In the genomic region with DNA sequence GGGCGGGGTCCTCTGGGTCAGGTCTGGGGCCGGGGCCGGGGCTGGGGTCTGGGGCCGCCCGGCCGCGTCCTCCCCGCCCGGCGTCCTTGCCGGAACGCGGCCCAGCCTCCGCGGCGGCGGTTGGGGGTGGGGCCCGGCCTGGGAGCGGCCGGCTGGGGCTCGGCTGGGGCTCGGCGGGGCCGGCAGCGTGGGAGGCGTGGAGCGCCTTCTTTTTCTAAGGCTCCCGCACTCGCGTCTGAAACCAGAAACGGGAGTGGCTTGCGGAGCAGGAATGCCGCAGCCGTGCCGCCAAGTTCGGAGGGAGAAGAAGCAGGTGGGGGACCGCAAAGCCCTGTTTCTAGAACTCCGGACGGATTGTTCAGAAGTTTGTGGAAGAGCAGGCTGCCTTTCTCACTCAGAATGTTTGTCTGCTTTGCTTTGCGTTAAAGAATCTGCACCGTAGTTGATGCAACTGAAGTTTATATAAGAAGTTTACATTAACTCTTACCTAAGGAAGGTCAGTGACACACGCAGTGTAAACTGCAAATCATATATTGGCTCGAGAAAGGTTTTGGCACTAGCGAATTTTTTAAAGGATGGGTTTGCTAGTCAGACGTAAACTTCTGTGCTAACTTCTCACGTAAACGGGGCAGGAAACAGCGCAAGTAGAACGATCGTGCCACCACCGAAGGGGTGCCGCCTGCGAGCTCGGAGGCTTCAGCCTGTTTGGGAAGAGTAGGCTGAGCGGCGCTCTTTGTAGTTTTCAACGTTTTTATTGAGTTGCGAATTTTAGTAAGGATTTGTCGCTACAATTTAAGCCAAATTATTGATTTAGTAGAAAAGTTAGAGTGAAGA, we compare ENCODE assay signal across 1 cellular context.
A peak's percentile ranks its signal among the peaks of the same experiment; 100 is the strongest.
TF ChIP-seq lines count a peak whose summit lies in the region.

No MANE protein-coding gene starts in this region.

TF ChIP-seq in K562, 482 proteins besides CTCF, POLR2A, EP300 and RAD21 (continued from another document and continues in another):
- TF ChIP-seq, protein P1, sequence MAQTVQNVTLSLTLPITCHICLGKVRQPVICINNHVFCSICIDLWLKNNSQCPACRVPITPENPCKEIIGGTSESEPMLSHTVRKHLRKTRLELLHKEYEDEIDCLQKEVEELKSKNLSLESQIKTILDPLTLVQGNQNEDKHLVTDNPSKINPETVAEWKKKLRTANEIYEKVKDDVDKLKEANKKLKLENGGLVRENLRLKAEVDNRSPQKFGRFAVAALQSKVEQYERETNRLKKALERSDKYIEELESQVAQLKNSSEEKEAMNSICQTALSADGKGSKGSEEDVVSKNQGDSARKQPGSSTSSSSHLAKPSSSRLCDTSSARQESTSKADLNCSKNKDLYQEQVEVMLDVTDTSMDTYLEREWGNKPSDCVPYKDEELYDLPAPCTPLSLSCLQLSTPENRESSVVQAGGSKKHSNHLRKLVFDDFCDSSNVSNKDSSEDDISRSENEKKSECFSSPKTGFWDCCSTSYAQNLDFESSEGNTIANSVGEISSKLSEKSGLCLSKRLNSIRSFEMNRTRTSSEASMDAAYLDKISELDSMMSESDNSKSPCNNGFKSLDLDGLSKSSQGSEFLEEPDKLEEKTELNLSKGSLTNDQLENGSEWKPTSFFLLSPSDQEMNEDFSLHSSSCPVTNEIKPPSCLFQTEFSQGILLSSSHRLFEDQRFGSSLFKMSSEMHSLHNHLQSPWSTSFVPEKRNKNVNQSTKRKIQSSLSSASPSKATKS (CRISPR knock-in tag; IDR thresholded peaks at IDR 0.05), result no peak
- TF ChIP-seq, protein P2, sequence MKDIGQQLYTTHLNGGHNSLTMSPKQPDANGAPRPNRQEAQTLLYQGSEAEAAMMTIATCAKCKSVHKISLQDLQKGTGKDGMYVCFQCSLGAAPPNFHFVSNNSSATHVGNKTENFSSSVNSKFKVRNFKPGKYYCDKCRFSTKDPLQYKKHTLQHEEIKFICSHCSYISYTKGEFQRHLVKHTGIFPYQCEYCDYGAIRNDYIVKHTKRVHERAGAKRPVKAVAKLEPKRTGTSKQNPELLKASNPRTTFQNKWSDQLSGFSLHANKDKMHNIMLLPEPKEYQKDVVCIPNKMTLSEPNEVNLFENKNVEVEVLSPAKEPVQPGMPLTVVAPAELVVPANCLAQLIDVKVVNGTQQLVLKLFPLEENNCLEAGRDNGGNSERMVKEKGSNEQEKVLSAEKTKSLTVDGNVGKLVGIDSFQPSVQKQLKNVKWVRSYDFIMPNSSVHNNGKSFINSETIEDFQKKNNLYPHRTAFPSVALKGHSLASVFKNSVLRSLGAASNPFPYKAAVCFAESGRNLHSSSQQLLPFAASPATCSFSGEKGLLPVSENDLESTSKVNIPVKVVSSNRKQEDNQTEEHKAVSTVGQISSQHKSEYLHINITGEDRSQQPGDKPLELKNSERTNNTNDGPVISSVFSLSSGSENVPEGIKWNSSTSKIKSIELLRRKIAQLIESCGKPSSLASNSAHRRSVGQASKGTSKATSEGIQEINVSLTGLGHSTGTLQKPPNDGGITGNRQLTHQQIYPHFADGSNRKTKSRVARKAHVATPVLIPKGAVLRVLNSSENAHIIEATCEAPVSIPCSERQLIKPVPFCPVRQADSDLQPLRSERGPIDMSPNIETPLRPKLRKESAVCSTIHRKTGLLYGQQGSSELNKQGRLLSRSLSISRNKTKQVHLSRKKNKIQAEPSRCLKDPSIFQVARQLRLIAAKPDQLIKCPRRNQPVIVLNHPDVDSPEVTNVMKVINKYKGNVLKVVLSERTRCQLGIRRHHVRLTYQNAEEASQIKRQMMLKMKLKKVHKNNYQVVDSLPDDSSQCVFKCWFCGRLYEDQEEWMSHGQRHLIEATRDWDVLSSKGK (CRISPR knock-in tag; IDR thresholded peaks at IDR 0.05), result no peak
- no peak for TF ChIP-seq DMBX1 (CRISPR knock-in tag; IDR thresholded peaks at IDR 0.05; ENCODE audit: borderline replicate concordance)
- TF ChIP-seq ZC3H11A (IDR thresholded peaks at IDR 0.05; ENCODE audit: low read depth, low read length), result no peak
- TF ChIP-seq, protein P3, sequence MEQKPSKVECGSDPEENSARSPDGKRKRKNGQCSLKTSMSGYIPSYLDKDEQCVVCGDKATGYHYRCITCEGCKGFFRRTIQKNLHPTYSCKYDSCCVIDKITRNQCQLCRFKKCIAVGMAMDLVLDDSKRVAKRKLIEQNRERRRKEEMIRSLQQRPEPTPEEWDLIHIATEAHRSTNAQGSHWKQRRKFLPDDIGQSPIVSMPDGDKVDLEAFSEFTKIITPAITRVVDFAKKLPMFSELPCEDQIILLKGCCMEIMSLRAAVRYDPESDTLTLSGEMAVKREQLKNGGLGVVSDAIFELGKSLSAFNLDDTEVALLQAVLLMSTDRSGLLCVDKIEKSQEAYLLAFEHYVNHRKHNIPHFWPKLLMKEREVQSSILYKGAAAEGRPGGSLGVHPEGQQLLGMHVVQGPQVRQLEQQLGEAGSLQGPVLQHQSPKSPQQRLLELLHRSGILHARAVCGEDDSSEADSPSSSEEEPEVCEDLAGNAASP (IDR thresholded peaks at IDR 0.05), result no peak
- TF ChIP-seq ZNF354B (CRISPR knock-in tag; IDR thresholded peaks at IDR 0.05), result no peak
- TF ChIP-seq ZNF41 (CRISPR knock-in tag; conservative IDR thresholded peaks at IDR 0.05), result no peak
- TF ChIP-seq, protein P4, sequence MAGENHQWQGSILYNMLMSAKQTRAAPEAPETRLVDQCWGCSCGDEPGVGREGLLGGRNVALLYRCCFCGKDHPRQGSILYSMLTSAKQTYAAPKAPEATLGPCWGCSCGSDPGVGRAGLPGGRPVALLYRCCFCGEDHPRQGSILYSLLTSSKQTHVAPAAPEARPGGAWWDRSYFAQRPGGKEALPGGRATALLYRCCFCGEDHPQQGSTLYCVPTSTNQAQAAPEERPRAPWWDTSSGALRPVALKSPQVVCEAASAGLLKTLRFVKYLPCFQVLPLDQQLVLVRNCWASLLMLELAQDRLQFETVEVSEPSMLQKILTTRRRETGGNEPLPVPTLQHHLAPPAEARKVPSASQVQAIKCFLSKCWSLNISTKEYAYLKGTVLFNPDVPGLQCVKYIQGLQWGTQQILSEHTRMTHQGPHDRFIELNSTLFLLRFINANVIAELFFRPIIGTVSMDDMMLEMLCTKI (IDR thresholded peaks at IDR 0.05; ENCODE audit: partially characterized antibody), result no peak
- TF ChIP-seq ZNF766 (CRISPR knock-in tag; conservative IDR thresholded peaks at IDR 0.05), result 0 out of 2 replicates have a peak, but pooled peaks have one; percentile 57
- peak; percentile 55; the same call in 1 of the 2 replicates for TF ChIP-seq EGR1 (conservative IDR thresholded peaks at IDR 0.05)
- TF ChIP-seq ZNF436 (CRISPR knock-in tag; IDR thresholded peaks at IDR 0.05), result no peak
- no peak for TF ChIP-seq ZNF282 (CRISPR knock-in tag; IDR thresholded peaks at IDR 0.05)
- no peak for TF ChIP-seq ZNF217 (CRISPR knock-in tag; IDR thresholded peaks at IDR 0.05)
- TF ChIP-seq, protein P5, sequence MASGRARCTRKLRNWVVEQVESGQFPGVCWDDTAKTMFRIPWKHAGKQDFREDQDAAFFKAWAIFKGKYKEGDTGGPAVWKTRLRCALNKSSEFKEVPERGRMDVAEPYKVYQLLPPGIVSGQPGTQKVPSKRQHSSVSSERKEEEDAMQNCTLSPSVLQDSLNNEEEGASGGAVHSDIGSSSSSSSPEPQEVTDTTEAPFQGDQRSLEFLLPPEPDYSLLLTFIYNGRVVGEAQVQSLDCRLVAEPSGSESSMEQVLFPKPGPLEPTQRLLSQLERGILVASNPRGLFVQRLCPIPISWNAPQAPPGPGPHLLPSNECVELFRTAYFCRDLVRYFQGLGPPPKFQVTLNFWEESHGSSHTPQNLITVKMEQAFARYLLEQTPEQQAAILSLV (tag; IDR thresholded peaks at IDR 0.05), result no peak
- TF ChIP-seq BRD4 (IDR thresholded peaks at IDR 0.05), result no peak
- no peak for TF ChIP-seq CEBPG (CRISPR knock-in tag; IDR thresholded peaks at IDR 0.05)
- no peak for TF ChIP-seq CEBPG (tag; conservative IDR thresholded peaks at IDR 0.05 in 1 of 2, IDR thresholded peaks at IDR 0.05 in 1 of 2)
- TF ChIP-seq, protein P6, sequence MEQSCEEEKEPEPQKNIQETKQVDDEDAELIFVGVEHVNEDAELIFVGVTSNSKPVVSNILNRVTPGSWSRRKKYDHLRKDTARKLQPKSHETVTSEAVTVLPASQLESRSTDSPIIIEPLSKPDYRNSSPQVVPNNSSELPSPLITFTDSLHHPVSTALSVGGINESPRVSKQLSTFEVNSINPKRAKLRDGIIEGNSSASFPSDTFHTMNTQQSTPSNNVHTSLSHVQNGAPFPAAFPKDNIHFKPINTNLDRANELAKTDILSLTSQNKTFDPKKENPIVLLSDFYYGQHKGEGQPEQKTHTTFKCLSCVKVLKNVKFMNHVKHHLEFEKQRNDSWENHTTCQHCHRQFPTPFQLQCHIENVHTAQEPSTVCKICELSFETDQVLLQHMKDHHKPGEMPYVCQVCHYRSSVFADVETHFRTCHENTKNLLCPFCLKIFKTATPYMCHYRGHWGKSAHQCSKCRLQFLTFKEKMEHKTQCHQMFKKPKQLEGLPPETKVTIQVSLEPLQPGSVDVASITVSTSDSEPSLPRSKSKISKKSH (CRISPR knock-in tag; IDR thresholded peaks at IDR 0.05), result no peak
- TF ChIP-seq TRIM25 (IDR thresholded peaks at IDR 0.05; ENCODE audit: borderline replicate concordance), result no peak
- TF ChIP-seq ZNF143 (CRISPR knock-in tag; IDR thresholded peaks at IDR 0.05), result no peak
- TF ChIP-seq JUN (IDR thresholded peaks at IDR 0.05; ENCODE audit: borderline replicate concordance, low read depth, low read length), result no peak
- no peak for TF ChIP-seq JUN (CRISPR knock-in tag; IDR thresholded peaks at IDR 0.05; ENCODE audit: borderline replicate concordance)
- TF ChIP-seq, protein P7, sequence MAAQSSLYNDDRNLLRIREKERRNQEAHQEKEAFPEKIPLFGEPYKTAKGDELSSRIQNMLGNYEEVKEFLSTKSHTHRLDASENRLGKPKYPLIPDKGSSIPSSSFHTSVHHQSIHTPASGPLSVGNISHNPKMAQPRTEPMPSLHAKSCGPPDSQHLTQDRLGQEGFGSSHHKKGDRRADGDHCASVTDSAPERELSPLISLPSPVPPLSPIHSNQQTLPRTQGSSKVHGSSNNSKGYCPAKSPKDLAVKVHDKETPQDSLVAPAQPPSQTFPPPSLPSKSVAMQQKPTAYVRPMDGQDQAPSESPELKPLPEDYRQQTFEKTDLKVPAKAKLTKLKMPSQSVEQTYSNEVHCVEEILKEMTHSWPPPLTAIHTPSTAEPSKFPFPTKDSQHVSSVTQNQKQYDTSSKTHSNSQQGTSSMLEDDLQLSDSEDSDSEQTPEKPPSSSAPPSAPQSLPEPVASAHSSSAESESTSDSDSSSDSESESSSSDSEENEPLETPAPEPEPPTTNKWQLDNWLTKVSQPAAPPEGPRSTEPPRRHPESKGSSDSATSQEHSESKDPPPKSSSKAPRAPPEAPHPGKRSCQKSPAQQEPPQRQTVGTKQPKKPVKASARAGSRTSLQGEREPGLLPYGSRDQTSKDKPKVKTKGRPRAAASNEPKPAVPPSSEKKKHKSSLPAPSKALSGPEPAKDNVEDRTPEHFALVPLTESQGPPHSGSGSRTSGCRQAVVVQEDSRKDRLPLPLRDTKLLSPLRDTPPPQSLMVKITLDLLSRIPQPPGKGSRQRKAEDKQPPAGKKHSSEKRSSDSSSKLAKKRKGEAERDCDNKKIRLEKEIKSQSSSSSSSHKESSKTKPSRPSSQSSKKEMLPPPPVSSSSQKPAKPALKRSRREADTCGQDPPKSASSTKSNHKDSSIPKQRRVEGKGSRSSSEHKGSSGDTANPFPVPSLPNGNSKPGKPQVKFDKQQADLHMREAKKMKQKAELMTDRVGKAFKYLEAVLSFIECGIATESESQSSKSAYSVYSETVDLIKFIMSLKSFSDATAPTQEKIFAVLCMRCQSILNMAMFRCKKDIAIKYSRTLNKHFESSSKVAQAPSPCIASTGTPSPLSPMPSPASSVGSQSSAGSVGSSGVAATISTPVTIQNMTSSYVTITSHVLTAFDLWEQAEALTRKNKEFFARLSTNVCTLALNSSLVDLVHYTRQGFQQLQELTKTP (IDR thresholded peaks at IDR 0.05; ENCODE audit: low read depth in 1 of 2, partially characterized antibody in 2 of 2), result peak; percentile 18 to 47
- TF ChIP-seq ZNF134 (CRISPR knock-in tag; conservative IDR thresholded peaks at IDR 0.05), result no peak
- peak; percentile 3; the same call in 1 of the 2 replicates for TF ChIP-seq USF2 (CRISPR knock-in tag; IDR thresholded peaks at IDR 0.05)
- no peak for TF ChIP-seq SAP30 (IDR thresholded peaks at IDR 0.05; ENCODE audit: borderline replicate concordance, insufficient read depth, low read depth, low read length, poor library complexity, severe bottlenecking)
- peak in 1 of 2 experiments; percentile 47 for TF ChIP-seq E2F6 (IDR thresholded peaks at IDR 0.05; ENCODE audit: borderline replicate concordance in 1 of 2, extremely low read depth in 1 of 2, insufficient read depth in 1 of 2, insufficient read length in 1 of 2, low read depth in 1 of 2, low read length in 1 of 2, poor library complexity in 1 of 2, severe bottlenecking in 1 of 2)
- 0 out of 2 replicates have a peak, but pooled peaks have one; percentile 28 for TF ChIP-seq CBFB (CRISPR knock-in tag; IDR thresholded peaks at IDR 0.05)
- peak; percentile 90 for TF ChIP-seq HDAC3 (IDR thresholded peaks at IDR 0.05; ENCODE audit: borderline replicate concordance, partially characterized antibody)
